ENCODE assay signal across 8 cellular contexts in genomic region chr1:179105393-179105792, GRCh38. TPM values are rescaled to one million over a fixed set of nuclear protein-coding genes. Genes with fewer than 3 reads are reported as not detected.
DNase-seq lines count a peak whose midpoint lies in the region; ATAC-seq, FAIRE-seq and TF ChIP-seq lines count a peak whose summit lies in the region.
"Had no signal": no experiment of that assay in that cellular context is flagged by ENCODE, and none has a peak within 500 bp of the region (broad histone marks: within the 10 kb centered on the region; RNA-seq: fewer than 3 reads in every experiment).

No MANE protein-coding gene starts in this region.

- BruUV-seq in endothelial cell of umbilical vein (replicated peaks; lab: Mats Ljungman, UMichigan) = no TSS peak

- POLR2A ChIA-PET in endothelial cell of umbilical vein (lab: Charles Lee) = no interaction called here

- H3K4me1 ChIP-seq in endothelial cell of umbilical vein (ENCODE audit: control insufficient read depth, extremely low read depth, insufficient read depth, low read length) = no peaks in the 10 kb centered on the region
- H3K4me1 ChIP-seq: gastroesophageal sphincter had no signal

- peaks cover 14% of the 10 kb centered on the region for H4K20me1 ChIP-seq in endothelial cell of umbilical vein (replicated peaks; ENCODE audit: control insufficient read depth, extremely low read depth, insufficient read depth, low read length)

- no peaks in the 10 kb centered on the region for H3K27me3 ChIP-seq in endothelial cell of umbilical vein (ENCODE audit: control insufficient read depth in 2 of 2, insufficient read depth in 2 of 2, low read length in 2 of 2)
- H3K27me3 ChIP-seq: gastroesophageal sphincter had no signal

- TF ChIP-seq POLR2A in endothelial cell of umbilical vein (IDR thresholded peaks at IDR 0.05; ENCODE audit: low read depth, low read length) = no peak

- peak; percentile 38; the same call in 1 of the 2 replicates for TF ChIP-seq CTCF in GM12874 (IDR thresholded peaks at IDR 0.05; ENCODE audit: insufficient read depth, low read depth, low read length)
- peak; percentile 13 to 32 for TF ChIP-seq CTCF in endothelial cell of umbilical vein (IDR thresholded peaks at IDR 0.05; ENCODE audit: extremely low read depth in 1 of 2, insufficient read depth in 1 of 2, low read depth in 1 of 2, low read length in 2 of 2)
- TF ChIP-seq CTCF in progenitor cell of endocrine pancreas (IDR thresholded peaks at IDR 0.05; ENCODE audit: unreplicated experiment) = peak; percentile 63

- H3K27me3 Mint-ChIP-seq in progenitor cell of endocrine pancreas = no peaks in the 10 kb centered on the region

- H3K4me1 Mint-ChIP-seq in progenitor cell of endocrine pancreas (ENCODE audit: low read depth) = peaks cover 2% of the 10 kb centered on the region

- no peak overlapping the region for H2AFZ ChIP-seq in endothelial cell of umbilical vein (ENCODE audit: low read depth, low read length)

- peaks cover 72% of the 10 kb centered on the region for H3K79me2 ChIP-seq in endothelial cell of umbilical vein (ENCODE audit: control insufficient read depth, insufficient read depth, low read length)

- FAIRE-seq in endothelial cell of umbilical vein (lab: Jason Lieb, UNC) = no peak

- H3K27ac ChIP-seq in endothelial cell of umbilical vein (ENCODE audit: insufficient read depth, low read depth, low read length) = no peak overlapping the region
- H3K27ac ChIP-seq: gastroesophageal sphincter had no signal

- H3K4me2 ChIP-seq in endothelial cell of umbilical vein (ENCODE audit: insufficient read depth, low read length) = no peak overlapping the region

- no peaks in the 10 kb centered on the region for H3K9me3 Mint-ChIP-seq in progenitor cell of endocrine pancreas (ENCODE audit: low read depth)

- intact Hi-C loops in endothelial cell of umbilical vein (cut with micrococcal nuclease) = no loop called here

- H3K4me3 ChIP-seq in endothelial cell of umbilical vein (replicated peaks in 1 of 3; ENCODE audit: insufficient read depth in 1 of 3, low read depth in 1 of 3, low read length in 3 of 3) = no peak overlapping the region
- H3K4me3 ChIP-seq: gastroesophageal sphincter had no signal

- H3K9ac ChIP-seq in endothelial cell of umbilical vein (replicated peaks; ENCODE audit: extremely low read depth, insufficient read depth, low read length) = no peak overlapping the region

- peaks cover 45 to 53% of the 10 kb centered on the region in 2 experiments for H3K36me3 ChIP-seq in endothelial cell of umbilical vein (ENCODE audit: control insufficient read depth in 2 of 2, extremely low read depth in 1 of 2, insufficient read depth in 2 of 2, low read length in 2 of 2)

- H3K27ac Mint-ChIP-seq in progenitor cell of endocrine pancreas = peak overlapping the region; percentile 85

- H3K9me1 ChIP-seq in endothelial cell of umbilical vein (replicated peaks; ENCODE audit: control insufficient read depth, extremely low read depth, insufficient read depth, low read length) = no peaks in the 10 kb centered on the region

- H3K4me3 Mint-ChIP-seq in progenitor cell of endocrine pancreas (ENCODE audit: low read depth) = no peak overlapping the region

- H3K9me3 ChIP-seq in endothelial cell of umbilical vein (replicated peaks; ENCODE audit: control insufficient read depth, insufficient read depth, low read length) = no peaks in the 10 kb centered on the region
- H3K9me3 ChIP-seq: gastroesophageal sphincter had no signal

- dilution Hi-C loops in endothelial cell of umbilical vein (cut with MboI; ENCODE audit: extremely low pct_ligation_motif_present, low sequenced_read_pairs) = no loop called here

- DNase-seq in NCI-H524 (lab: John Stamatoyannopoulos, UW) (peak; percentile 34 to 69), endothelial cell of umbilical vein (ENCODE audit: low read depth, low spot score) (no peak), progenitor cell of endocrine pancreas (ENCODE audit: low spot score, unreplicated experiment) (no peak), MV-4-11 (lab: John Stamatoyannopoulos, UW) (no peak)

- peaks cover 12% of the 10 kb centered on the region for H3K36me3 Mint-ChIP-seq in progenitor cell of endocrine pancreas (ENCODE audit: insufficient read depth)

- no peak for ATAC-seq in activated CD4-positive, CD25-positive, alpha-beta regulatory T cell treated with anti-CD3 and anti-CD28 coated beads, Interleukin-2, amount 50 U/mL, for 24 hours
- ATAC-seq in HG03571 (IDR thresholded peaks at IDR 0.05; ENCODE audit: unreplicated experiment) = no peak
- ATAC-seq: gastroesophageal sphincter had no signal

- CTCF ChIA-PET in endothelial cell of umbilical vein (lab: Charles Lee) = interaction anchor here (0.8 to 1.9 kb wide), 10 partner anchors 14 to 188 kb away, joined by 3 to 12 read pairs (median 5); partner anchors contain the start of gene TOR3A

TF ChIP-seq in endothelial cell of umbilical vein, 7 proteins besides CTCF, POLR2A, EP300 and RAD21:
- TF ChIP-seq POLR2AphosphoS5 (IDR thresholded peaks at IDR 0.05; ENCODE audit: insufficient read depth, low read depth, low read length) = no peak
- no peak for TF ChIP-seq JUN (IDR thresholded peaks at IDR 0.05; ENCODE audit: borderline replicate concordance, insufficient read depth, insufficient read length, low read depth)
- TF ChIP-seq MYC (IDR thresholded peaks at IDR 0.05; ENCODE audit: low read depth, low read length) = no peak
- TF ChIP-seq EZH2 (IDR thresholded peaks at IDR 0.05; ENCODE audit: borderline replicate concordance, low read depth, low read length, severe bottlenecking) = no peak
- no peak for TF ChIP-seq GATA2 (IDR thresholded peaks at IDR 0.05; ENCODE audit: insufficient read depth, insufficient read length, low read depth, low read length)
- TF ChIP-seq MAX (IDR thresholded peaks at IDR 0.05; ENCODE audit: insufficient read depth, insufficient read length) = no peak
- TF ChIP-seq FOS (IDR thresholded peaks at IDR 0.05; ENCODE audit: borderline replicate concordance, insufficient read depth, low read length) = no peak

RNA-seq across cellular contexts. Expression of gene TOR3A, which starts 23.5 kb away (rescaled TPM):
- 16.7 and 22.4 TPM in 2 replicates for total RNA-seq in endothelial cell of umbilical vein
- polyA plus RNA-seq in endothelial cell of umbilical vein = 14.9 and 24.1 TPM in 2 replicates
- 21.2 and 21.7 TPM in 2 replicates for polyA plus RNA-seq in endothelial cell of umbilical vein (2011; cell fraction: cytosol; rRNA removed)
- polyA plus RNA-seq in endothelial cell of umbilical vein (2011; cell fraction: nucleus; rRNA removed) = 20.0 and 20.3 TPM in 2 replicates
- polyA plus RNA-seq in endothelial cell of umbilical vein (2012) = 12.7 and 13.1 TPM in 2 replicates
- 34.2 and 34.9 TPM in 2 replicates for polyA minus RNA-seq in endothelial cell of umbilical vein
- polyA minus RNA-seq in endothelial cell of umbilical vein (2011; cell fraction: cytosol; rRNA and poly(A)+ RNA removed) = 36.0 TPM
- polyA minus RNA-seq in endothelial cell of umbilical vein (2011; cell fraction: nucleus; rRNA and poly(A)+ RNA removed) = 8.1 and 9.1 TPM in 2 replicates
- total RNA-seq in progenitor cell of endocrine pancreas = 27.4 and 27.9 TPM in 2 replicates

Comparison
In these comparisons a context has a peak if more than half of its experiments do, and no peak if none do; other contexts are left out.
1. DNase-seq: peak in NCI-H524 (2 of 2); none in endothelial cell of umbilical vein (single experiment), progenitor cell of endocrine pancreas (single experiment) and MV-4-11 (single experiment).
2. Peak in every context shown above with its lines, with median percentiles within 50 percentile points of each other: CTCF ChIP-seq.